Comparison of ENCODE assay signal across 22 cellular contexts in the genomic region with DNA sequence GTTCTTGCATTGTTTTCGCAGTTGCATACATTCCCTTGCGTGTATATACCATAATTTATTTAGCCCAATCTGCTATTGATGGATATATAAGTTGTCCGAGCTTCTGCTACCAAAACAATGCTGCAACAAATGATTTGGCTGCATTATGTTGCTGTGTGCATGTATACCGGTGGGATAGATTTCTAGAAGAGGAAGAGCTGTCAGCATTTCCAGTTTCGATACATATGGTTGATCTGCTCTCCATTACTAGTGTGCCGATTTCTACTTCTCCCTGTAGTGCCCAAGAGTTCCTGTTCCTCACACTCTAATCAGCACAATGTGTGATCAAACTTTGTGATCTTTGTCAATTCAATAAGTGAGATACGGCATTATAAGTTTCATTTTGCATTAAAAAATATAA.
"Had no signal": no experiment of that assay in that cellular context is flagged by ENCODE, and none has a peak within 500 bp of the region (broad histone marks: within the 10 kb centered on the region; RNA-seq: fewer than 3 reads in every experiment).

No MANE protein-coding gene starts in this region.

- H3K4me1 Mint-ChIP-seq: activated B cell treated with CpG ODN at 0.5 μM for 24 hours; activated CD4-positive, alpha-beta T cell treated with anti-CD3 and anti-CD28 coated beads, Interleukin-2, amount 10 ng/mL, durations not matched to agents 24 days and 14 days; activated naive CD8-positive, alpha-beta T cell treated with anti-CD3 and anti-CD28 coated beads, Interleukin-2, amount 50 U/mL, for 24 hours; central memory CD8-positive, alpha-beta T cell had no signal

- H3K27ac Mint-ChIP-seq: activated B cell treated with CpG ODN at 0.5 μM for 24 hours; activated CD4-positive, alpha-beta T cell treated with anti-CD3 and anti-CD28 coated beads, Interleukin-2, amount 10 ng/mL, durations not matched to agents 24 days and 14 days; activated naive CD4-positive, alpha-beta T cell treated with anti-CD3 and anti-CD28 coated beads, Interleukin-2, amount 50 U/mL, for 72 hours; activated naive CD8-positive, alpha-beta T cell treated with anti-CD3 and anti-CD28 coated beads, Interleukin-2, amount 50 U/mL, for 24 hours; brain; T-helper 1 cell treated with Interleukin-12 subunit alpha and Interleukin-12 subunit beta and Interleukin-4 antibody, amounts not matched to agents 30 μg/mL and 1 μg/mL, for 36 hours had no signal

- H3K9me3 Mint-ChIP-seq: activated B cell treated with CpG ODN at 0.5 μM for 24 hours; activated CD4-positive, alpha-beta T cell treated with anti-CD3 and anti-CD28 coated beads, Interleukin-2, amount 10 ng/mL, durations not matched to agents 24 days and 14 days; activated naive CD4-positive, alpha-beta T cell treated with anti-CD3 and anti-CD28 coated beads, Interleukin-2, amount 50 U/mL, for 72 hours; activated naive CD8-positive, alpha-beta T cell treated with anti-CD3 and anti-CD28 coated beads, Interleukin-2, amount 50 U/mL, for 24 hours; activated T-cell treated with anti-CD3 and anti-CD28 coated beads, Interleukin-2, amount 50 U/mL, for 4 hours; brain; central memory CD8-positive, alpha-beta T cell; T-helper 1 cell treated with Interleukin-12 subunit alpha and Interleukin-12 subunit beta and Interleukin-4 antibody, amounts not matched to agents 30 μg/mL and 1 μg/mL, for 36 hours had no signal

- ATAC-seq: activated naive CD4-positive, alpha-beta T cell treated with anti-CD3 and anti-CD28 coated beads, Interleukin-2, amount 50 U/mL, for 72 hours; activated naive CD8-positive, alpha-beta T cell treated with anti-CD3 and anti-CD28 coated beads, Interleukin-2, amount 50 U/mL, for 24 hours; activated T-cell treated with anti-CD3 and anti-CD28 coated beads, Interleukin-2, amount 50 U/mL, for 4 hours; Right ventricle myocardium inferior had no signal

- DNase-seq: activated B cell treated with CpG ODN at 0.5 μM for 24 hours; activated CD4-positive, alpha-beta T cell treated with anti-CD3 and anti-CD28 coated beads for 1 hour; activated CD4-positive, alpha-beta T cell treated with anti-CD3 and anti-CD28 coated beads, Interleukin-2, amount 10 ng/mL, durations not matched to agents 24 days and 14 days; activated CD4-positive, alpha-beta T cell treated with anti-CD3 and anti-CD28 coated beads, Interleukin-2, amount 50 U/mL, for 48 hours; activated CD8-positive, alpha-beta memory T cell treated with anti-CD3 and anti-CD28 coated beads for 24 hours; activated effector memory CD4-positive, alpha-beta T cell treated with anti-CD3 and anti-CD28 coated beads, Interleukin-2, amount 50 U/mL, for 16 hours; activated naive CD4-positive, alpha-beta T cell treated with Interleukin-2 at 50 U/mL for 16 hours; activated naive CD8-positive, alpha-beta T cell treated with anti-CD3 and anti-CD28 coated beads, Interleukin-2, amount 50 U/mL, for 24 hours; activated T-cell treated with anti-CD3 and anti-CD28 coated beads, Interleukin-2, amount 50 U/mL, for 4 hours; amniotic stem cell; IMR-90; KBM-7; NCI-H1048; NCI-H187 treated with DMSO at 0.1 percent for 48 hours; NCI-H2081 treated with DMSO at 0.1 percent for 48 hours; NCI-H446; NCI-H524 had no signal

- H3K4me3 Mint-ChIP-seq: activated B cell treated with CpG ODN at 0.5 μM for 24 hours; activated CD4-positive, alpha-beta T cell treated with anti-CD3 and anti-CD28 coated beads, Interleukin-2, amount 10 ng/mL, durations not matched to agents 24 days and 14 days; activated naive CD8-positive, alpha-beta T cell treated with anti-CD3 and anti-CD28 coated beads, Interleukin-2, amount 50 U/mL, for 24 hours; activated T-cell treated with anti-CD3 and anti-CD28 coated beads, Interleukin-2, amount 50 U/mL, for 4 hours; brain; central memory CD8-positive, alpha-beta T cell; T-helper 1 cell treated with Interleukin-12 subunit alpha and Interleukin-12 subunit beta and Interleukin-4 antibody, amounts not matched to agents 30 μg/mL and 1 μg/mL, for 36 hours had no signal

- H3K27me3 Mint-ChIP-seq: activated B cell treated with CpG ODN at 0.5 μM for 24 hours; activated CD4-positive, alpha-beta T cell treated with anti-CD3 and anti-CD28 coated beads, Interleukin-2, amount 10 ng/mL, durations not matched to agents 24 days and 14 days had no signal

- H3K36me3 Mint-ChIP-seq: activated naive CD4-positive, alpha-beta T cell treated with anti-CD3 and anti-CD28 coated beads, Interleukin-2, amount 50 U/mL, for 72 hours; brain had no signal
